In genomic region chr10:102814456-102814871, GRCh38 we compare ENCODE assay signal across 12 cellular contexts. TPM values are rescaled to one million over a fixed set of nuclear protein-coding genes. Genes with fewer than 3 reads are reported as not detected.
DNase-seq lines count a peak whose midpoint lies in the region; ATAC-seq and TF ChIP-seq lines count a peak whose summit lies in the region.
"Had no signal": no experiment of that assay in that cellular context is flagged by ENCODE, and none has a peak within 500 bp of the region (broad histone marks: within the 10 kb centered on the region; RNA-seq: fewer than 3 reads in every experiment).

No MANE protein-coding gene starts in this region.

- H3K4me1 Mint-ChIP-seq in nephron progenitor cell = peaks cover 47% of the 10 kb centered on the region
- no peaks in the 10 kb centered on the region for H3K4me1 Mint-ChIP-seq in activated CD4-positive, alpha-beta memory T cell treated with anti-CD3 and anti-CD28 coated beads for 36 hours (ENCODE audit: low read depth)

- no peaks in the 10 kb centered on the region for H3K9me3 ChIP-seq in upper lobe of right lung

- peaks cover 43% of the 10 kb centered on the region for H3K36me3 Mint-ChIP-seq in nephron progenitor cell (ENCODE audit: low read depth)
- peaks cover 11% of the 10 kb centered on the region for H3K36me3 Mint-ChIP-seq in activated CD4-positive, alpha-beta memory T cell treated with anti-CD3 and anti-CD28 coated beads for 36 hours

- no peak for TF ChIP-seq CTCF in fibroblast of the aortic adventitia (IDR thresholded peaks at IDR 0.05; ENCODE audit: insufficient read depth, low read length)
- no peak for TF ChIP-seq CTCF in nephron progenitor cell (IDR thresholded peaks at IDR 0.05)
- TF ChIP-seq CTCF in upper lobe of right lung (IDR thresholded peaks at IDR 0.05) = no peak

- POLR2A ChIA-PET in activated CD4-positive, alpha-beta memory T cell treated with anti-CD3 and anti-CD28 coated beads for 36 hours (lab: Charles Lee) = no interaction called here

- H3K27me3 ChIP-seq in upper lobe of right lung = no peaks in the 10 kb centered on the region

- DNase-seq in fibroblast of the aortic adventitia (ENCODE audit: low read depth) (peak; percentile 71), nephron progenitor cell (no peak), upper lobe of right lung (no peak), HCEC 1CT (no peak)
- no peak for DNase-seq in activated CD4-positive, alpha-beta memory T cell treated with anti-CD3 and anti-CD28 coated beads for 36 hours
- DNase-seq: GDM1, NCI-H526 had no signal

- H3K9me3 Mint-ChIP-seq in nephron progenitor cell = no peaks in the 10 kb centered on the region
- H3K9me3 Mint-ChIP-seq in activated CD4-positive, alpha-beta memory T cell treated with anti-CD3 and anti-CD28 coated beads for 36 hours = no peaks in the 10 kb centered on the region
- H3K9me3 Mint-ChIP-seq: IgD-negative memory B cell; mesothelial cell of epicardium; T-helper 2 cell treated with Interferon-gamma antibody and Interleukin-4, amounts not matched to agents 5 μg/mL and 100 μg/mL, for 36 hours had no signal

- CTCF ChIA-PET in activated CD4-positive, alpha-beta memory T cell treated with anti-CD3 and anti-CD28 coated beads for 36 hours (lab: Charles Lee) = no interaction called here

- H3K4me3 ChIP-seq in fibroblast of the aortic adventitia (ENCODE audit: low read depth, low read length) (no peak overlapping the region), upper lobe of right lung (no peak overlapping the region)

- intact Hi-C loops in upper lobe of right lung (cut with DNase I) = no loop called here
- intact Hi-C loops in activated CD4-positive, alpha-beta memory T cell treated with anti-CD3 and anti-CD28 coated beads for 36 hours (cut with micrococcal nuclease) = no loop called here

- no peaks in the 10 kb centered on the region for H3K27me3 Mint-ChIP-seq in nephron progenitor cell (ENCODE audit: low read depth, poor library complexity)
- H3K27me3 Mint-ChIP-seq in activated CD4-positive, alpha-beta memory T cell treated with anti-CD3 and anti-CD28 coated beads for 36 hours = no peaks in the 10 kb centered on the region
- H3K27me3 Mint-ChIP-seq: IgD-negative memory B cell had no signal

- no peak overlapping the region for H3K4me3 Mint-ChIP-seq in nephron progenitor cell
- H3K4me3 Mint-ChIP-seq in activated CD4-positive, alpha-beta memory T cell treated with anti-CD3 and anti-CD28 coated beads for 36 hours = no peak overlapping the region
- H3K4me3 Mint-ChIP-seq: IgD-negative memory B cell; mesothelial cell of epicardium; T-helper 2 cell treated with Interferon-gamma antibody and Interleukin-4, amounts not matched to agents 5 μg/mL and 100 μg/mL, for 36 hours had no signal

- H3K27ac Mint-ChIP-seq in nephron progenitor cell = peak overlapping the region; percentile 97
- no peak overlapping the region for H3K27ac Mint-ChIP-seq in activated CD4-positive, alpha-beta memory T cell treated with anti-CD3 and anti-CD28 coated beads for 36 hours
- H3K27ac Mint-ChIP-seq: IgD-negative memory B cell; T-helper 2 cell treated with Interferon-gamma antibody and Interleukin-4, amounts not matched to agents 5 μg/mL and 100 μg/mL, for 36 hours had no signal

- H3K27ac ChIP-seq in upper lobe of right lung = peak overlapping the region; percentile 91

- ATAC-seq in upper lobe of right lung (no peak), GM18867 (IDR thresholded peaks at IDR 0.05; ENCODE audit: unreplicated experiment) (no peak)

- H3K36me3 ChIP-seq in upper lobe of right lung = peaks cover 48% of the 10 kb centered on the region

- peaks cover 52% of the 10 kb centered on the region for H3K4me1 ChIP-seq in upper lobe of right lung

TF ChIP-seq in PFSK-1, 5 proteins besides CTCF, POLR2A, EP300 and RAD21:
- no peak for TF ChIP-seq TAF1 (IDR thresholded peaks at IDR 0.05; ENCODE audit: borderline replicate concordance, insufficient read depth, low read length)
- TF ChIP-seq POLR2AphosphoS5 (IDR thresholded peaks at IDR 0.05; ENCODE audit: low read depth, low read length) = no peak
- no peak for TF ChIP-seq SIN3A (IDR thresholded peaks at IDR 0.05; ENCODE audit: borderline replicate concordance, insufficient read depth, low read length)
- peak; percentile 51 for TF ChIP-seq FOXP2 (optimal IDR thresholded peaks at IDR 0.05; ENCODE audit: borderline replicate concordance, extremely low read depth, extremely low read length, insufficient read depth)
- TF ChIP-seq REST (IDR thresholded peaks at IDR 0.05; ENCODE audit: insufficient read depth in 1 of 2, low read depth in 2 of 2, low read length in 2 of 2) = no peak

RNA-seq across cellular contexts. Expression of gene CYP17A1, which starts 22.7 kb away (rescaled TPM):
- polyA plus RNA-seq in PFSK-1 (2012; ENCODE audit: insufficient read length, low read depth) = not detected
- total RNA-seq in fibroblast of the aortic adventitia (ENCODE audit: low replicate concordance) (not detected in 2 replicates), upper lobe of right lung (1.9 TPM)
- not detected for total RNA-seq in activated CD4-positive, alpha-beta memory T cell treated with anti-CD3 and anti-CD28 coated beads for 36 hours

RNA-seq across cellular contexts. Expression of gene BORCS7, which starts 39.6 kb away (rescaled TPM):
- polyA plus RNA-seq in PFSK-1 (2012; ENCODE audit: insufficient read length, low read depth) = 16.7 TPM
- 12.2 and 23.9 TPM in 2 replicates for total RNA-seq in fibroblast of the aortic adventitia (ENCODE audit: low replicate concordance)
- total RNA-seq in upper lobe of right lung = 22.1 TPM
- total RNA-seq in activated CD4-positive, alpha-beta memory T cell treated with anti-CD3 and anti-CD28 coated beads for 36 hours = 1 to 10 TPM; 5.0 to 5.9 TPM

RNA-seq across cellular contexts. Expression of gene AS3MT, which starts 54.8 kb away (rescaled TPM):
- polyA plus RNA-seq in PFSK-1 (2012; ENCODE audit: insufficient read length, low read depth) = 6.3 TPM
- 2.9 and 7.0 TPM in 2 replicates for total RNA-seq in fibroblast of the aortic adventitia (ENCODE audit: low replicate concordance)
- total RNA-seq in upper lobe of right lung = 2.5 TPM
- under 1 TPM; 0.59 to 0.85 TPM for total RNA-seq in activated CD4-positive, alpha-beta memory T cell treated with anti-CD3 and anti-CD28 coated beads for 36 hours
- polyA plus RNA-seq: IgD-negative memory B cell had no signal
